Comparison of ENCODE assay signal across 1 cellular context in the genomic region with DNA sequence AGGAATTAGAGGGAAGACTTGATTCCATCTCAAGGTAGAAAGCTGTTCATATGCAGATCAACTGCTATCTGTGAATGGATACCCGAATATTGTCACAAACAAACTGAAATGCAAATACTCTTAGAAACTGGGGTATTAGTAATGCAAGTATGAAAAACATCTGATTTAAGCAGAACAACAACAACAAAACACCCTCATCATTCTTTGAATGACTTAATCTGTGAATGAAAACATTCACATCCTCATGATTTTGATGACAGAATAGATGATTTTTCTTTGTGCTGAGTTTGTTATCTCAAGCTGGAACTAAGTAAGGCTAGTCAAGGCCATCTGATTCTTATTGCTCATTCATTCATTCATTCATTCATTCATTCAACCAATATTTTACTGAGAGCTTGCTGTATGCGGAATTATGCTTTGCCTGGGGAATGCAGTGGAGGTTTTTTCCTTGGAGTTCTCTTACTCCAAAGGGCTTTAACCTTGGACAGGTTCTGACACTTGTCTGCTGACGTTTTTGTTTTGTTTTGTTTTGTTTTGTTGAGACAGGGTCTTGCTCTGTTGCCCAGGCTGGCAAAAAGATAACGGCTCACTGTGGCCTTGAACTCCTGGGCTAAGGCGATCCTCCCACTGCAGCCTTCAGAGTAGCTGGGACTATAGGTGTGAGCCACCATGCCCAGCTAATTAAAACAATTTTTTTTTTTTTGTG.
TF ChIP-seq lines count a peak whose summit lies in the region.

No MANE protein-coding gene starts in this region.

TF ChIP-seq in GM23338, 12 proteins besides CTCF, POLR2A, EP300 and RAD21:
- TF ChIP-seq STAT1 (IDR thresholded peaks at IDR 0.05; ENCODE audit: unreplicated experiment) = no peak
- no peak for TF ChIP-seq JUNB (IDR thresholded peaks at IDR 0.05; ENCODE audit: unreplicated experiment)
- peak; percentile 73; the same call in 1 of the 2 replicates for TF ChIP-seq NANOG (IDR thresholded peaks at IDR 0.05; ENCODE audit: borderline replicate concordance)
- TF ChIP-seq EZH2 (IDR thresholded peaks at IDR 0.05; ENCODE audit: low read depth, unreplicated experiment) = no peak
- TF ChIP-seq, protein P1, sequence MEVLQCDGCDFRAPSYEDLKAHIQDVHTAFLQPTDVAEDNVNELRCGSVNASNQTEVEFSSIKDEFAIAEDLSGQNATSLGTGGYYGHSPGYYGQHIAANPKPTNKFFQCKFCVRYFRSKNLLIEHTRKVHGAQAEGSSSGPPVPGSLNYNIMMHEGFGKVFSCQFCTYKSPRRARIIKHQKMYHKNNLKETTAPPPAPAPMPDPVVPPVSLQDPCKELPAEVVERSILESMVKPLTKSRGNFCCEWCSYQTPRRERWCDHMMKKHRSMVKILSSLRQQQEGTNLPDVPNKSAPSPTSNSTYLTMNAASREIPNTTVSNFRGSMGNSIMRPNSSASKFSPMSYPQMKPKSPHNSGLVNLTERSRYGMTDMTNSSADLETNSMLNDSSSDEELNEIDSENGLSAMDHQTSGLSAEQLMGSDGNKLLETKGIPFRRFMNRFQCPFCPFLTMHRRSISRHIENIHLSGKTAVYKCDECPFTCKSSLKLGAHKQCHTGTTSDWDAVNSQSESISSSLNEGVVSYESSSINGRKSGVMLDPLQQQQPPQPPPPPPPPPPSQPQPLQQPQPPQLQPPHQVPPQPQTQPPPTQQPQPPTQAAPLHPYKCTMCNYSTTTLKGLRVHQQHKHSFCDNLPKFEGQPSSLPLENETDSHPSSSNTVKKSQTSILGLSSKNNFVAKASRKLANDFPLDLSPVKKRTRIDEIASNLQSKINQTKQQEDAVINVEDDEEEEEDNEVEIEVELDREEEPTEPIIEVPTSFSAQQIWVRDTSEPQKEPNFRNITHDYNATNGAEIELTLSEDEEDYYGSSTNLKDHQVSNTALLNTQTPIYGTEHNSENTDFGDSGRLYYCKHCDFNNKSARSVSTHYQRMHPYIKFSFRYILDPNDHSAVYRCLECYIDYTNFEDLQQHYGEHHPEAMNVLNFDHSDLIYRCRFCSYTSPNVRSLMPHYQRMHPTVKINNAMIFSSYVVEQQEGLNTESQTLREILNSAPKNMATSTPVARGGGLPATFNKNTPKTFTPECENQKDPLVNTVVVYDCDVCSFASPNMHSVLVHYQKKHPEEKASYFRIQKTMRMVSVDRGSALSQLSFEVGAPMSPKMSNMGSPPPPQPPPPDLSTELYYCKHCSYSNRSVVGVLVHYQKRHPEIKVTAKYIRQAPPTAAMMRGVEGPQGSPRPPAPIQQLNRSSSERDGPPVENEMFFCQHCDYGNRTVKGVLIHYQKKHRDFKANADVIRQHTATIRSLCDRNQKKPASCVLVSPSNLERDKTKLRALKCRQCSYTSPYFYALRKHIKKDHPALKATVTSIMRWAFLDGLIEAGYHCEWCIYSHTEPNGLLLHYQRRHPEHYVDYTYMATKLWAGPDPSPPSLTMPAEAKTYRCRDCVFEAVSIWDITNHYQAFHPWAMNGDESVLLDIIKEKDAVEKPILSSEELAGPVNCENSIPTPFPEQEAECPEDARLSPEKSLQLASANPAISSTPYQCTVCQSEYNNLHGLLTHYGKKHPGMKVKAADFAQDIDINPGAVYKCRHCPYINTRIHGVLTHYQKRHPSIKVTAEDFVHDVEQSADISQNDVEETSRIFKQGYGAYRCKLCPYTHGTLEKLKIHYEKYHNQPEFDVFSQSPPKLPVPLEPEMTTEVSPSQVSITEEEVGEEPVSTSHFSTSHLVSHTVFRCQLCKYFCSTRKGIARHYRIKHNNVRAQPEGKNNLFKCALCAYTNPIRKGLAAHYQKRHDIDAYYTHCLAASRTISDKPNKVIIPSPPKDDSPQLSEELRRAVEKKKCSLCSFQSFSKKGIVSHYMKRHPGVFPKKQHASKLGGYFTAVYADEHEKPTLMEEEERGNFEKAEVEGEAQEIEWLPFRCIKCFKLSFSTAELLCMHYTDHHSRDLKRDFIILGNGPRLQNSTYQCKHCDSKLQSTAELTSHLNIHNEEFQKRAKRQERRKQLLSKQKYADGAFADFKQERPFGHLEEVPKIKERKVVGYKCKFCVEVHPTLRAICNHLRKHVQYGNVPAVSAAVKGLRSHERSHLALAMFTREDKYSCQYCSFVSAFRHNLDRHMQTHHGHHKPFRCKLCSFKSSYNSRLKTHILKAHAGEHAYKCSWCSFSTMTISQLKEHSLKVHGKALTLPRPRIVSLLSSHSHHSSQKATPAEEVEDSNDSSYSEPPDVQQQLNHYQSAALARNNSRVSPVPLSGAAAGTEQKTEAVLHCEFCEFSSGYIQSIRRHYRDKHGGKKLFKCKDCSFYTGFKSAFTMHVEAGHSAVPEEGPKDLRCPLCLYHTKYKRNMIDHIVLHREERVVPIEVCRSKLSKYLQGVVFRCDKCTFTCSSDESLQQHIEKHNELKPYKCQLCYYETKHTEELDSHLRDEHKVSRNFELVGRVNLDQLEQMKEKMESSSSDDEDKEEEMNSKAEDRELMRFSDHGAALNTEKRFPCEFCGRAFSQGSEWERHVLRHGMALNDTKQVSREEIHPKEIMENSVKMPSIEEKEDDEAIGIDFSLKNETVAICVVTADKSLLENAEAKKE (CRISPR knock-in tag; IDR thresholded peaks at IDR 0.05) = no peak
- TF ChIP-seq EZH2phosphoT487 (IDR thresholded peaks at IDR 0.05; ENCODE audit: unreplicated experiment) = no peak
- TF ChIP-seq, protein P2, sequence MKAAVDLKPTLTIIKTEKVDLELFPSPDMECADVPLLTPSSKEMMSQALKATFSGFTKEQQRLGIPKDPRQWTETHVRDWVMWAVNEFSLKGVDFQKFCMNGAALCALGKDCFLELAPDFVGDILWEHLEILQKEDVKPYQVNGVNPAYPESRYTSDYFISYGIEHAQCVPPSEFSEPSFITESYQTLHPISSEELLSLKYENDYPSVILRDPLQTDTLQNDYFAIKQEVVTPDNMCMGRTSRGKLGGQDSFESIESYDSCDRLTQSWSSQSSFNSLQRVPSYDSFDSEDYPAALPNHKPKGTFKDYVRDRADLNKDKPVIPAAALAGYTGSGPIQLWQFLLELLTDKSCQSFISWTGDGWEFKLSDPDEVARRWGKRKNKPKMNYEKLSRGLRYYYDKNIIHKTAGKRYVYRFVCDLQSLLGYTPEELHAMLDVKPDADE (IDR thresholded peaks at IDR 0.05) = no peak
- no peak for TF ChIP-seq POLR2AphosphoS5 (IDR thresholded peaks at IDR 0.05; ENCODE audit: low read depth)
